In the genomic region with DNA sequence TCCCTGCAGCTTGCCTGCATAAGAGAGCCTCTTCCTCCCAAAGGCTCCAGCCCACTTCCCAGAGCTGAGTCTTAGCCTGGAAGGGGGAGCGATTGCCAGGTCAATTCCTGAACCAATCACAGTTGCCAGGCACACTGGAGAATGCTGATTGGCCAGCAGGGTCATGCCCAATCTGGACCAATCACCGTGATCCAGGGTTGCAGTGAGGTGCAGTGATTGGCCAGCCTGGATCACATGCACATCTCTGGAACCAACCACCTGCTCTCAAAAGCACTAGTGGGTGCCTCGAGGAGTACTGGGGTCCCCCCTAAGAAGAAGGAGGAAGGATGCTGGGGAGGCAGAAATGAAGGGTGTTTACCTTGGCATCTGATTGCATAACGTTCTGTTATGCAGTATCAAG, we compare ENCODE assay signal across 22 cellular contexts.
DNase-seq lines count a peak whose midpoint lies in the region; TF ChIP-seq lines count a peak whose summit lies in the region.
"Had no signal": no experiment of that assay in that cellular context is flagged by ENCODE, and none has a peak within 500 bp of the region (broad histone marks: within the 10 kb centered on the region; RNA-seq: fewer than 3 reads in every experiment).

No MANE protein-coding gene starts in this region.

- CTCF ChIA-PET in HEK293 (lab: Yijun Ruan, JAX) = interaction anchor here (0.9 kb wide), 1 partner anchor 25 kb away, joined by 3 read pairs; no protein-coding TSS in a partner anchor

- POLR2A ChIA-PET in HEK293 (lab: Yijun Ruan, JAX) = no interaction called here

- H3K27ac ChIP-seq in HEK293 (ENCODE audit: extremely low read depth, low read depth, low read length) = no peak overlapping the region
- H3K27ac ChIP-seq in caudate nucleus (ENCODE audit: low read depth, low read length) = peak overlapping the region; percentile 93
- H3K27ac ChIP-seq in substantia nigra (ENCODE audit: low read depth, low read length, poor library complexity, severe bottlenecking) = peak overlapping the region; percentile 90
- H3K27ac ChIP-seq: ascending aorta, coronary artery, KMS-11, ovary, RWPE1, upper lobe of left lung had no signal

- H3K4me1 ChIP-seq in HEK293 (ENCODE audit: control insufficient read depth, insufficient read depth, low read length) = no peaks in the 10 kb centered on the region
- H3K4me1 ChIP-seq: ascending aorta, upper lobe of left lung had no signal

- DNase-seq in NAMALWA (ENCODE audit: low spot score) (peak; percentile 44), caudate nucleus (lab: John Stamatoyannopoulos, UW) (peak in 7 of 61 donors; percentile 6 to 46 (median 30)), substantia nigra (lab: John Stamatoyannopoulos, UW) (no peak), AG20443 (ENCODE audit: low spot score) (no peak), DMS53 treated with DMSO at 0.1 percent for 48 hours (lab: John Stamatoyannopoulos, UW; ENCODE audit: unreplicated experiment) (no peak), SHP77 (lab: John Stamatoyannopoulos, UW) (no peak)
- DNase-seq: activated CD4-positive, alpha-beta T cell treated with anti-CD3 and anti-CD28 coated beads, Interleukin-2, amount 50 U/mL, for 4 hours; activated CD8-positive, alpha-beta memory T cell treated with anti-CD3 and anti-CD28 coated beads, Interleukin-2, amount 10 ng/mL, durations not matched to agents 7 days and 5 days; activated T-cell treated with anti-CD3 and anti-CD28 coated beads, Interleukin-2, amount 50 U/mL, for 4 hours; CD4-positive, CD25-positive, alpha-beta regulatory T cell; effector memory CD8-positive, alpha-beta T cell; EL; hypothalamus; NCI-H2107; NCI-H774; ovary; upper lobe of left lung had no signal

- no peak for TF ChIP-seq CTCF in HEK293 (tag by site-specific recombination; IDR thresholded peaks at IDR 0.05)

- H3K4me3 ChIP-seq in HEK293 (ENCODE audit: low read depth, low read length) = no peak overlapping the region
- H3K4me3 ChIP-seq: ascending aorta, coronary artery, ovary, upper lobe of left lung had no signal

- no peaks in the 10 kb centered on the region for H3K9me3 ChIP-seq in HEK293 (ENCODE audit: control insufficient read depth, insufficient read depth, low read depth, low read length)
- H3K9me3 ChIP-seq: ascending aorta, ovary, upper lobe of left lung had no signal

- H3K36me3 ChIP-seq in HEK293 (ENCODE audit: control insufficient read depth in 2 of 2, insufficient read depth in 1 of 2, low read length in 2 of 2) = no peaks in the 10 kb centered on the region
- H3K36me3 ChIP-seq: ascending aorta, ovary, upper lobe of left lung had no signal

TF ChIP-seq in HEK293, 187 proteins besides CTCF, POLR2A, EP300 and RAD21:
- TF ChIP-seq SP2 (tag by site-specific recombination; IDR thresholded peaks at IDR 0.05) = peak; percentile 14; the same call in 1 of the 2 replicates
- no peak for TF ChIP-seq ZNF10 (tag by site-specific recombination; IDR thresholded peaks at IDR 0.05)
